Comparison of ENCODE assay signal across 1 cellular context in genomic region chr1:28886731-28887417, GRCh38.
TF ChIP-seq lines count a peak whose summit lies in the region.

No MANE protein-coding gene starts in this region.

TF ChIP-seq in HepG2, 621 proteins besides CTCF, POLR2A, EP300 and RAD21 (continued from another document and continues in another):
- TF ChIP-seq EHMT2 (IDR thresholded peaks at IDR 0.05; ENCODE audit: borderline replicate concordance, low read depth, low read length) (no peak), STAG1 (CRISPR knock-in tag; IDR thresholded peaks at IDR 0.05) (no peak), ZNF205 (CRISPR knock-in tag; IDR thresholded peaks at IDR 0.05) (no peak), MXD1 (CRISPR knock-in tag; IDR thresholded peaks at IDR 0.05) (0 out of 2 replicates have a peak, but pooled peaks have one; percentile 38), HIC2 (CRISPR knock-in tag; IDR thresholded peaks at IDR 0.05; ENCODE audit: low read depth) (no peak), SRY (CRISPR knock-in tag; IDR thresholded peaks at IDR 0.05) (no peak; the same call in 1 of the 2 replicates), ZNF530 (CRISPR knock-in tag; IDR thresholded peaks at IDR 0.05; ENCODE audit: low read depth) (no peak), ZNF883 (CRISPR knock-in tag; IDR thresholded peaks at IDR 0.05; ENCODE audit: not compliant biosample characterization) (peak; percentile 46), ZNF784 (CRISPR knock-in tag; IDR thresholded peaks at IDR 0.05; ENCODE audit: borderline replicate concordance) (no peak), SMAD1 (CRISPR knock-in tag; IDR thresholded peaks at IDR 0.05; ENCODE audit: borderline replicate concordance, low read depth) (no peak), ATRX (CRISPR knock-in tag; IDR thresholded peaks at IDR 0.05; ENCODE audit: borderline replicate concordance) (no peak), TBX2 (CRISPR knock-in tag; IDR thresholded peaks at IDR 0.05; ENCODE audit: borderline replicate concordance) (peak; percentile 61; the same call in 1 of the 2 replicates), ZNF646 (CRISPR knock-in tag; IDR thresholded peaks at IDR 0.05) (no peak), ZNF3 (CRISPR knock-in tag; IDR thresholded peaks at IDR 0.05) (no peak), PATZ1 (CRISPR knock-in tag; IDR thresholded peaks at IDR 0.05) (peak; percentile 69), ZMYM2 (CRISPR knock-in tag; IDR thresholded peaks at IDR 0.05) (no peak), MBNL3 (CRISPR knock-in tag; conservative IDR thresholded peaks at IDR 0.05) (no peak), U2AF2 (IDR thresholded peaks at IDR 0.05; ENCODE audit: low read depth, low read length) (no peak), HOXA7 (CRISPR knock-in tag; IDR thresholded peaks at IDR 0.05) (no peak), MLX (CRISPR knock-in tag; IDR thresholded peaks at IDR 0.05) (no peak), MTERF4 (CRISPR knock-in tag; IDR thresholded peaks at IDR 0.05) (peak; percentile 87; the same call in 1 of the 2 replicates), ZNF33B (CRISPR knock-in tag; IDR thresholded peaks at IDR 0.05) (no peak), TCF7 (IDR thresholded peaks at IDR 0.05; ENCODE audit: low read depth) (no peak), ZNF276 (CRISPR knock-in tag; IDR thresholded peaks at IDR 0.05; ENCODE audit: low read depth) (no peak), ATF5 (CRISPR knock-in tag; IDR thresholded peaks at IDR 0.05; ENCODE audit: low read depth) (no peak), ARNT2 (CRISPR knock-in tag; IDR thresholded peaks at IDR 0.05; ENCODE audit: low read depth) (no peak), ZNF44 (CRISPR knock-in tag; IDR thresholded peaks at IDR 0.05) (no peak), ZFP90 (CRISPR knock-in tag; IDR thresholded peaks at IDR 0.05; ENCODE audit: borderline replicate concordance) (peak; percentile 85), SNAPC4 (CRISPR knock-in tag; IDR thresholded peaks at IDR 0.05) (no peak), ZBTB8A (CRISPR knock-in tag; IDR thresholded peaks at IDR 0.05; ENCODE audit: borderline replicate concordance, low read depth) (no peak), THAP9 (CRISPR knock-in tag; IDR thresholded peaks at IDR 0.05; ENCODE audit: borderline replicate concordance) (peak; percentile 55)
